Comparison of ENCODE assay signal across 8 cellular contexts in genomic region chr11:47847892-47848635, GRCh38.
A peak's percentile ranks its signal among the peaks of the same experiment; 100 is the strongest.
DNase-seq lines count a peak whose midpoint lies in the region; ATAC-seq and TF ChIP-seq lines count a peak whose summit lies in the region.

Gene NUP160 (minus strand): TSS chr11:47848350. CDS start chr11:47848318, 32 bp downstream.

- DNase-seq in AG10803 (ENCODE audit: low read depth) (peak; percentile 40), NCI-H510A treated with DMSO at 0.1 percent for 48 hours (lab: John Stamatoyannopoulos, UW) (peak; percentile 72), dedifferentiated amniotic fluid mesenchymal stem cell (ENCODE audit: extremely low spot score) (peak; percentile 47), left kidney (ENCODE audit: low read depth, low spot score) (peak; percentile 94)
- DNase-seq in activated CD4-positive, alpha-beta T cell treated with anti-CD3 and anti-CD28 coated beads, Interleukin-2, amount 50 U/mL, for 1 hour: peak; percentile 86
- DNase-seq in stimulated activated CD4-positive, alpha-beta T cell treated with anti-CD3 and anti-CD28 coated beads, Interleukin-1b, Interleukin-23, amount 100 ng/mL, for 48 hours: peak; percentile 86

- H3K4me3 ChIP-seq in AG10803 (ENCODE audit: low read length): peak within 1 kb of the TSS; percentile 99

- TF ChIP-seq CTCF in AG10803 (conservative IDR thresholded peaks at IDR 0.05; ENCODE audit: low read length): 0 out of 2 replicates have a peak, but pooled peaks have one; percentile 0

- peak; percentile 80 for ATAC-seq in GM19035 (IDR thresholded peaks at IDR 0.05; ENCODE audit: unreplicated experiment)
- ATAC-seq in HG03196 (IDR thresholded peaks at IDR 0.05; ENCODE audit: unreplicated experiment): peak; percentile 76

Comparison
In these comparisons a context has a peak if more than half of its experiments do, and no peak if none do; other contexts are left out.
1. Peak in every context shown above with its lines: DNase-seq, ATAC-seq and H3K4me3 ChIP-seq.
2. DNase-seq: peak in every context shown above with its lines; median percentile 94 in left kidney; 86 in activated CD4-positive, alpha-beta T cell treated with anti-CD3 and anti-CD28 coated beads, Interleukin-2, amount 50 U/mL, for 1 hour; 86 in stimulated activated CD4-positive, alpha-beta T cell treated with anti-CD3 and anti-CD28 coated beads, Interleukin-1b, Interleukin-23, amount 100 ng/mL, for 48 hours; 72 in NCI-H510A treated with DMSO at 0.1 percent for 48 hours; 47 in dedifferentiated amniotic fluid mesenchymal stem cell; 40 in AG10803.